In the genomic region with DNA sequence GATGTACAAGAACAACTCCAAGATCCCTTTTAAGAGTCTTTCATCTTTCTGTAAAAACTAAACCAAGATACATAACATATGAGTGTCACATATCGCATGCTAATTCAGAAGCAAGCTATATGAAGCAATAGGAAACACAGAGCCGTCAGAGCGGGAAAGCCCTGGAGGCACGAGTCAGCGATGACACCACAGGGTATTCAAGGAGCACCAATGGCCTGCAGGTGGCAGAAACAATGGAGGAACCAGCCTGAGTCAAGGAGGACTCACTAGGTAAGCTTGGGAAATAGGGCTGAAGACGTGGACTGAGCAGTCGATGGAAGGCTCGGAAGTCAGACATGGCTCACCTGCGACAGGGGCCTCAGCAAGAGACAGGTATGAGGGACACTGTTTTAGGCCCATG, we compare ENCODE assay signal across 8 cellular contexts.
DNase-seq lines count a peak whose midpoint lies in the region; TF ChIP-seq lines count a peak whose summit lies in the region.

No MANE protein-coding gene starts in this region.

- no peak for TF ChIP-seq CTCF in glutamatergic neuron (IDR thresholded peaks at IDR 0.05; ENCODE audit: partially characterized antibody, unreplicated experiment)

- H3K4me3 Mint-ChIP-seq in glutamatergic neuron (ENCODE audit: unreplicated experiment) = peak overlapping the region; percentile 15

- peak overlapping the region; percentile 56 for H3K27ac Mint-ChIP-seq in glutamatergic neuron (ENCODE audit: unreplicated experiment)

- H3K36me3 Mint-ChIP-seq in glutamatergic neuron (ENCODE audit: unreplicated experiment) = no peaks in the 10 kb centered on the region

- H3K4me1 Mint-ChIP-seq in glutamatergic neuron (ENCODE audit: low read depth, unreplicated experiment) = peaks cover 38% of the 10 kb centered on the region

- intact Hi-C loops in posterior cingulate gyrus (cut with DNase I) = no loop called here

- peaks cover 3% of the 10 kb centered on the region for H3K27me3 Mint-ChIP-seq in glutamatergic neuron (ENCODE audit: unreplicated experiment)

- H3K9me3 Mint-ChIP-seq in glutamatergic neuron (ENCODE audit: unreplicated experiment) = peaks cover 5% of the 10 kb centered on the region

- DNase-seq in COLO668 (lab: John Stamatoyannopoulos, UW; ENCODE audit: unreplicated experiment) = peak; percentile 5
- peak; percentile 37 for DNase-seq in NAMALWA (ENCODE audit: low spot score)
- DNase-seq in activated CD8-positive, alpha-beta memory T cell treated with anti-CD3 and anti-CD28 coated beads, Interleukin-2, amount 50 U/mL, for 4 hours = peak; percentile 69
- DNase-seq in glutamatergic neuron = peak; percentile 46
- peak; percentile 42 for DNase-seq in stimulated activated CD8-positive, alpha-beta memory T cell treated with anti-CD3 and anti-CD28 coated beads, Interleukin-4, amount 100 ng/mL, for 24 hours (ENCODE audit: low read depth)
- no peak for DNase-seq in cerebellum (ENCODE audit: low spot score)
- DNase-seq in posterior cingulate gyrus = no peak
- no peak for DNase-seq in GM03348 (ENCODE audit: low spot score)

Comparison
In these comparisons a context has a peak if more than half of its experiments do, and no peak if none do; other contexts are left out.
1. DNase-seq: peak in COLO668 (single experiment), NAMALWA (single experiment), activated CD8-positive, alpha-beta memory T cell treated with anti-CD3 and anti-CD28 coated beads, Interleukin-2, amount 50 U/mL, for 4 hours (single experiment), glutamatergic neuron (single experiment) and stimulated activated CD8-positive, alpha-beta memory T cell treated with anti-CD3 and anti-CD28 coated beads, Interleukin-4, amount 100 ng/mL, for 24 hours (single experiment); none in cerebellum (single experiment), posterior cingulate gyrus (0 of 10) and GM03348 (single experiment).